ENCODE assay signal across 1 cellular context in genomic region chr13:29448124-29448685, GRCh38.
TF ChIP-seq lines count a peak whose summit lies in the region.

No MANE protein-coding gene starts in this region.

TF ChIP-seq in HepG2, 621 proteins besides CTCF, POLR2A, EP300 and RAD21 (continued from another document):
- TF ChIP-seq TEAD2 (CRISPR knock-in tag; IDR thresholded peaks at IDR 0.05) (no peak), ZNF629 (CRISPR knock-in tag; conservative IDR thresholded peaks at IDR 0.05) (no peak), RBM39 (IDR thresholded peaks at IDR 0.05; ENCODE audit: low read depth, low read length, poor library complexity, severe bottlenecking) (no peak), NCOA5 (CRISPR knock-in tag; IDR thresholded peaks at IDR 0.05) (no peak), GABPB1 (CRISPR knock-in tag; IDR thresholded peaks at IDR 0.05) (no peak)
